Comparison of ENCODE assay signal across 16 cellular contexts in the genomic region with DNA sequence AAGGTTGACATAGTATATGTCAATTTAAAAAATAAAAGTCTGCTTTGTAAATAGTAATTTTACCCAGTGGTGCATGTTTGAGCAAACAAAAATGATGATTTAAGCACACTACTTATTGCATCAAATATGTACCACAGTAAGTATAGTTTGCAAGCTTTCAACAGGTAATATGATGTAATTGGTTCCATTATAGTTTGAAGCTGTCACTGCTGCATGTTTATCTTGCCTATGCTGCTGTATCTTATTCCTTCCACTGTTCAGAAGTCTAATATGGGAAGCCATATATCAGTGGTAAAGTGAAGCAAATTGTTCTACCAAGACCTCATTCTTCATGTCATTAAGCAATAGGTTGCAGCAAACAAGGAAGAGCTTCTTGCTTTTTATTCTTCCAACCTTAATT.
"Had no signal": no experiment of that assay in that cellular context is flagged by ENCODE, and none has a peak within 500 bp of the region (broad histone marks: within the 10 kb centered on the region; RNA-seq: fewer than 3 reads in every experiment).

No MANE protein-coding gene starts in this region.

- H3K9me3 ChIP-seq: gastroesophageal sphincter, left ventricle myocardium inferior, prostate gland, right lobe of liver, spleen had no signal

- ATAC-seq: gastroesophageal sphincter; natural killer cell; right lobe of liver; stimulated activated naive B cell treated with anti-CD40 and anti-IgM and Interleukin-4, amounts not matched to agents 10 μg/mL and 1 μg/mL and 100 μg/mL, for 72 hours had no signal

- DNase-seq: activated naive CD4-positive, alpha-beta T cell treated with anti-CD3 and anti-CD28 coated beads, Interleukin-2, amount 50 U/mL, for 16 hours; activated T-cell treated with anti-CD3 and anti-CD28 coated beads, Interleukin-2, amount 50 U/mL, for 1 hour; caudate nucleus; effector memory CD4-positive, alpha-beta T cell; left ventricle myocardium inferior; natural killer cell; nucleus accumbens; right lobe of liver; spleen; stimulated activated CD4-positive, alpha-beta T cell treated with anti-CD3 and anti-CD28 coated beads, Interleukin-1b, Interleukin-23, amount 100 ng/mL, for 48 hours; stimulated activated naive B cell treated with anti-CD40 and anti-IgM and Interleukin-4, amounts not matched to agents 10 μg/mL and 1 μg/mL and 100 μg/mL, for 72 hours; substantia nigra; trophoblast cell had no signal

- H3K4me1 ChIP-seq: gastroesophageal sphincter, left ventricle myocardium inferior, prostate gland, right lobe of liver had no signal

- H3K36me3 ChIP-seq: gastroesophageal sphincter, left ventricle myocardium inferior, prostate gland, right lobe of liver, spleen had no signal

- H3K27me3 ChIP-seq: gastroesophageal sphincter, right lobe of liver, spleen had no signal

- H3K27ac ChIP-seq: epithelial cell of prostate, gastroesophageal sphincter, left ventricle myocardium inferior, prostate gland, right lobe of liver, spleen had no signal

- H3K4me3 ChIP-seq: gastroesophageal sphincter, left ventricle myocardium inferior, prostate gland, right lobe of liver, spleen had no signal
